ENCODE assay signal across 29 cellular contexts in genomic region chr3:46358466-46358865, GRCh38. TPM values are rescaled to one million over a fixed set of nuclear protein-coding genes. Genes with fewer than 3 reads are reported as not detected.
"Had no signal": no experiment of that assay in that cellular context is flagged by ENCODE, and none has a peak within 500 bp of the region (broad histone marks: within the 10 kb centered on the region; RNA-seq: fewer than 3 reads in every experiment).

No MANE protein-coding gene starts in this region.

- DNase-seq: activated B cell treated with CpG ODN at 0.5 μM for 24 hours; activated CD4-positive, alpha-beta T cell treated with anti-CD3 and anti-CD28 coated beads for 4 hours; activated CD4-positive, alpha-beta T cell treated with anti-CD3 and anti-CD28 coated beads, Interleukin-2, amount 50 U/mL, for 4 hours; activated naive CD4-positive, alpha-beta T cell; activated T-cell treated with anti-CD3 and anti-CD28 coated beads, Interleukin-2, amount 50 U/mL, for 48 hours; effector memory CD4-positive, alpha-beta T cell; erythroblast; gastrocnemius medialis; glutamatergic neuron; kidney; left colon; mammary epithelial cell; naive B cell; stimulated activated CD4-positive, alpha-beta T cell treated with anti-CD3 and anti-CD28 coated beads, Interleukin-1b, Interleukin-23, amount 100 ng/mL, for 48 hours; stimulated activated CD4-positive, alpha-beta T cell treated with anti-CD3 and anti-CD28 coated beads, Interleukin-4, amount 100 ng/mL, for 4 hours; stimulated activated CD8-positive, alpha-beta memory T cell treated with anti-CD3 and anti-CD28 coated beads, Interleukin-4, amount 100 ng/mL, for 48 hours; stimulated activated naive CD4-positive, alpha-beta T cell; T-helper 2 cell; tibial artery had no signal

- H3K27ac Mint-ChIP-seq: activated B cell treated with CpG ODN at 0.5 μM for 24 hours; activated naive CD4-positive, alpha-beta T cell treated with anti-CD3 and anti-CD28 coated beads, Interleukin-2, amount 50 U/mL, for 72 hours had no signal

- H3K27me3 Mint-ChIP-seq: activated B cell treated with CpG ODN at 0.5 μM for 24 hours; central memory CD8-positive, alpha-beta T cell; naive B cell had no signal

- H3K9me3 ChIP-seq: breast epithelium, gastrocnemius medialis, right atrium auricular region, suprapubic skin, tibial artery had no signal

- H3K4me3 ChIP-seq: breast epithelium, gastrocnemius medialis, hepatocyte, right atrium auricular region, smooth muscle cell, suprapubic skin, tibial artery had no signal

- ATAC-seq: activated naive CD4-positive, alpha-beta T cell treated with anti-CD3 and anti-CD28 coated beads, Interleukin-2, amount 50 U/mL, for 72 hours; gastrocnemius medialis; left colon had no signal

- H3K27ac ChIP-seq: breast epithelium, gastrocnemius medialis, hepatocyte, right atrium auricular region, suprapubic skin, tibial artery had no signal

- H3K9me3 Mint-ChIP-seq: activated B cell treated with CpG ODN at 0.5 μM for 24 hours; activated naive CD4-positive, alpha-beta T cell treated with anti-CD3 and anti-CD28 coated beads, Interleukin-2, amount 50 U/mL, for 72 hours; central memory CD8-positive, alpha-beta T cell; naive B cell; neural crest cell had no signal

- H3K4me1 ChIP-seq: breast epithelium, tibial artery had no signal

- H3K36me3 Mint-ChIP-seq: activated naive CD4-positive, alpha-beta T cell treated with anti-CD3 and anti-CD28 coated beads, Interleukin-2, amount 50 U/mL, for 72 hours had no signal

- H3K27me3 ChIP-seq: breast epithelium, hepatocyte, right atrium auricular region, suprapubic skin, tibial artery had no signal

- H3K4me3 Mint-ChIP-seq: activated B cell treated with CpG ODN at 0.5 μM for 24 hours; central memory CD8-positive, alpha-beta T cell; naive B cell; neural crest cell had no signal

- H3K36me3 ChIP-seq: breast epithelium, gastrocnemius medialis, right atrium auricular region, suprapubic skin, tibial artery had no signal

RNA-seq across cellular contexts. Expression of gene CCR2, which starts 4.6 kb away (rescaled TPM):
- total RNA-seq: dermis microvascular lymphatic vessel endothelial cell, mammary epithelial cell, neural crest cell, pulmonary artery endothelial cell, smooth muscle cell had no signal
- polyA plus RNA-seq: hepatocyte, mammary epithelial cell, smooth muscle cell had no signal

RNA-seq across cellular contexts. Expression of gene CCR5, which starts 12.3 kb away (rescaled TPM):
- total RNA-seq: dermis microvascular lymphatic vessel endothelial cell, mammary epithelial cell, neural crest cell, pulmonary artery endothelial cell, smooth muscle cell had no signal
- polyA plus RNA-seq: hepatocyte, mammary epithelial cell, smooth muscle cell had no signal

RNA-seq across cellular contexts. Expression of gene CCRL2, which starts 48.6 kb away (rescaled TPM):
- total RNA-seq: mammary epithelial cell, neural crest cell, smooth muscle cell had no signal
- polyA plus RNA-seq: mammary epithelial cell, smooth muscle cell had no signal
